19 cellular contexts compared by ENCODE assay signal in the genomic region with DNA sequence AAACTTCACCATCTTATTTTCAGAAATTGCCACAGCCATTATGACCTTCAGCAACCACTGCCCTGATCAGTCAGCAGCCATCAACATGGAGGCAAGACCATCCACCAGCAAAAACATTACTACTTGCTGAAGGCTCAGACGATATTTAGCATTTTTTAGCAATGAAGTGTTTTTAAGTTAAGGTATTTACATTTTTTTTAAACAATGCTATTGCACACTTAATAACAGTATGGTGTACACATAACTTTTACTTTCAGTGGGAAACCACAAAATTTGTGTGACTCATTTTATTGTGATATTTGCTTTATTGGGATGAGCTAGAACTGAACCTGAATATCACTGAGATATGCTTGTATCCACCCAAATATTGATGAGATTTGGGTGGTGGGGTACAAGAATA.
"Had no signal": no experiment of that assay in that cellular context is flagged by ENCODE, and none has a peak within 500 bp of the region (broad histone marks: within the 10 kb centered on the region; RNA-seq: fewer than 3 reads in every experiment).

No MANE protein-coding gene starts in this region.

- H3K36me3 Mint-ChIP-seq: natural killer cell treated with Interleukin-12 subunit alpha and Interleukin-12 subunit beta and Interleukin-15 and Interleukin-18, amount 100 ng/mL, for 72 hours had no signal

- H3K27me3 Mint-ChIP-seq: activated naive CD4-positive, alpha-beta T cell treated with anti-CD3 and anti-CD28 coated beads, Interleukin-2, amount 50 U/mL, for 24 hours had no signal

- H3K79me2 ChIP-seq: parathyroid adenoma had no signal

- H2AFZ ChIP-seq: parathyroid adenoma had no signal

- H3K27ac Mint-ChIP-seq: activated naive CD4-positive, alpha-beta T cell treated with anti-CD3 and anti-CD28 coated beads, Interleukin-2, amount 50 U/mL, for 24 hours; mesothelial cell of epicardium; natural killer cell treated with Interleukin-12 subunit alpha and Interleukin-12 subunit beta and Interleukin-15 and Interleukin-18, amount 100 ng/mL, for 72 hours had no signal

- H3K27ac ChIP-seq: adrenal gland, cardiac muscle cell, epithelial cell of prostate, left lung, neutrophil, parathyroid adenoma, tibial nerve, VCaP had no signal

- H3K9me3 ChIP-seq: adrenal gland, left lung, neutrophil, tibial nerve had no signal

- H3K9ac ChIP-seq: parathyroid adenoma had no signal

- H3K27me3 ChIP-seq: adrenal gland, cardiac muscle cell, left lung, tibial nerve had no signal

- H3K4me3 ChIP-seq: adrenal gland, cardiac muscle cell, left lung, tibial nerve had no signal

- H3K4me1 ChIP-seq: parathyroid adenoma had no signal

- H3K9me3 Mint-ChIP-seq: activated naive CD4-positive, alpha-beta T cell treated with anti-CD3 and anti-CD28 coated beads, Interleukin-2, amount 50 U/mL, for 24 hours; natural killer cell treated with Interleukin-12 subunit alpha and Interleukin-12 subunit beta and Interleukin-15 and Interleukin-18, amount 100 ng/mL, for 72 hours had no signal

- H3K4me3 Mint-ChIP-seq: activated naive CD4-positive, alpha-beta T cell treated with anti-CD3 and anti-CD28 coated beads, Interleukin-2, amount 50 U/mL, for 24 hours; mesothelial cell of epicardium; natural killer cell treated with Interleukin-12 subunit alpha and Interleukin-12 subunit beta and Interleukin-15 and Interleukin-18, amount 100 ng/mL, for 72 hours had no signal

- H3K36me3 ChIP-seq: adrenal gland, cardiac muscle cell, left lung, neutrophil, tibial nerve had no signal

- ATAC-seq: left lung; natural killer cell treated with Interleukin-12 subunit alpha and Interleukin-12 subunit beta and Interleukin-15 and Interleukin-18, amount 100 ng/mL, for 72 hours; stimulated activated naive CD8-positive, alpha-beta T cell treated with anti-CD3 and anti-CD28 coated beads, Interleukin-15, Interleukin-2, amounts not matched to agents 100 U/mL and 50 U/mL, for 24 hours had no signal

- DNase-seq: activated CD4-positive, CD25-positive, alpha-beta regulatory T cell treated with anti-CD3 and anti-CD28 coated beads, Interleukin-2, amount 50 U/mL, for 72 hours; activated gamma-delta T cell; adrenal gland; head of caudate nucleus; kidney; left lung; stimulated activated naive CD8-positive, alpha-beta T cell treated with anti-CD3 and anti-CD28 coated beads, Interleukin-15, Interleukin-2, amounts not matched to agents 100 U/mL and 50 U/mL, for 24 hours; T-helper 2 cell had no signal

- FAIRE-seq: frontal cortex, kidney, urothelium cell line had no signal
